Comparison of ENCODE assay signal across 22 cellular contexts in the genomic region with DNA sequence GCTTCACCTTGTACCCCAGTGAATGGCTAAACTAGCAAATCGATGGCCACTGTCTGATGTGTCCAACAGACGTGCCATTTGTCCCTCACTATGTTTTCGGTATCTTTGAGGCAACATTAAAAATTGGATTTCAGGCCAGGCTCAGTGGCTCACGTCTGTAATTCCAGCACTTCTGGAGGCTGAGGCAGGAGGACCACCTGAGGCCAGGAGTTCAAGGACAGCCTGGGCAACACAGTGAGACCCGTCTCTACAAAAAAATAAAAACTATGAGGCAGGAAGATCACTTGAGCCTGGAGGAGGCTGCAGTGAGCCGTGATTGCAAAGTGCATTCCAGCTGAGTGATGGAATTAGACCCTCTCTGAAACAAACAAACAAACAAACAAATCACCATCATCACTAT. TPM values are rescaled to one million over a fixed set of nuclear protein-coding genes. Genes with fewer than 3 reads are reported as not detected.
DNase-seq lines count a peak whose midpoint lies in the region; ATAC-seq, FAIRE-seq and TF ChIP-seq lines count a peak whose summit lies in the region.
"Had no signal": no experiment of that assay in that cellular context is flagged by ENCODE, and none has a peak within 500 bp of the region (broad histone marks: within the 10 kb centered on the region; RNA-seq: fewer than 3 reads in every experiment).

No MANE protein-coding gene starts in this region.

- TF ChIP-seq RAD21 in HepG2 (CRISPR knock-in tag; IDR thresholded peaks at IDR 0.05) = no peak

- TF ChIP-seq EP300 in HepG2 (IDR thresholded peaks at IDR 0.05; ENCODE audit: low read depth in 2 of 2, low read length in 2 of 2) = no peak
- TF ChIP-seq EP300 in HepG2 (CRISPR knock-in tag; IDR thresholded peaks at IDR 0.05; ENCODE audit: borderline replicate concordance) = no peak

- H3K36me3 ChIP-seq in HepG2 (replicated peaks in 1 of 2; ENCODE audit: control insufficient read depth in 1 of 2, insufficient read depth in 2 of 2, low read length in 2 of 2) (peaks cover 5 to 7% of the 10 kb centered on the region in 2 experiments; a peak in 2 of 5 replicates), right lobe of liver (peaks cover 0 to 5% (median 0%) of the 10 kb centered on the region in 4 donors), kidney (ENCODE audit: control insufficient read depth in 1 of 2, insufficient read depth in 2 of 2, low read length in 2 of 2) (peaks cover 7 to 12% of the 10 kb centered on the region in 2 donors)

- in situ Hi-C loops in HepG2 (cut with HindIII; ENCODE audit: extremely low pct_ligation_motif_present, low pct_unique_long_range_greater_than_20kb) = no loop called here

- no peaks in the 10 kb centered on the region for H3K79me2 ChIP-seq in HepG2 (ENCODE audit: insufficient read depth, low read length)

- WGBS in HepG2 (ENCODE audit: low lambda C conversion rate) = 94% methylated on average over 5 of the region's 6 CpGs
- 97% methylated on average over 6 of the region's 6 CpGs for WGBS in right lobe of liver (ENCODE audit: insufficient coverage, low coverage, low lambda C conversion rate, missing lambda C conversion rate)

- TF ChIP-seq POLR2A in HepG2 (IDR thresholded peaks at IDR 0.05; ENCODE audit: insufficient read depth in 1 of 2, low read depth in 2 of 2, low read length in 2 of 2) = 0 out of 4 replicates have a peak, but pooled peaks of 1 of the 2 experiments have one; percentile 9
- no peak for TF ChIP-seq POLR2A in right lobe of liver (IDR thresholded peaks at IDR 0.05)

- BruUV-seq in HepG2 (replicated peaks; lab: Mats Ljungman, UMichigan) = no TSS peak

- H3K4me1 ChIP-seq in HepG2 (ENCODE audit: insufficient read depth, low read length) = peaks cover 9% of the 10 kb centered on the region
- no peaks in the 10 kb centered on the region for H3K4me1 ChIP-seq in right lobe of liver
- H3K4me1 ChIP-seq in kidney (ENCODE audit: control insufficient read depth in 1 of 2, insufficient read depth in 1 of 2, low read depth in 1 of 2, low read length in 2 of 2) = no peaks in the 10 kb centered on the region
- H3K4me1 ChIP-seq: A549, Caco-2 had no signal

- CTCF ChIA-PET in HepG2 (lab: Yijun Ruan, JAX; ENCODE audit: low intra/inter-chr PET ratio, low total read pairs) = no interaction called here

- no peaks in the 10 kb centered on the region for H4K20me1 ChIP-seq in HepG2 (ENCODE audit: insufficient read depth, low read length)
- H4K20me1 ChIP-seq: BLaER1 treated with 17β-estradiol and CSF1 and Interleukin-3, amounts not matched to agents 10 nM and 100 nM had no signal

- no peak for ATAC-seq in HepG2
- ATAC-seq in right lobe of liver = no peak
- ATAC-seq in GM21423 (IDR thresholded peaks at IDR 0.05; ENCODE audit: unreplicated experiment) = no peak
- ATAC-seq: A549; CD8-positive, alpha-beta T cell; GM12878 had no signal

- H3K27ac ChIP-seq in HepG2 (ENCODE audit: extremely low read length, insufficient read depth, low read length) = no peak overlapping the region
- no peak overlapping the region for H3K27ac ChIP-seq in right lobe of liver
- H3K27ac ChIP-seq in kidney (ENCODE audit: low read depth in 2 of 2, low read length in 2 of 2) = no peak overlapping the region
- H3K27ac ChIP-seq: 22Rv1; A549; BLaER1 treated with 17β-estradiol and CSF1 and Interleukin-3, amounts not matched to agents 10 nM and 100 nM; C4-2B had no signal

- H3K9me3 ChIP-seq in HepG2 (ENCODE audit: low read length) = no peaks in the 10 kb centered on the region
- H3K9me3 ChIP-seq in right lobe of liver = peaks cover 0 to 11% (median 4%) of the 10 kb centered on the region in 4 donors
- H3K9me3 ChIP-seq in kidney (ENCODE audit: control insufficient read depth in 1 of 2, low read length in 2 of 2) = peaks cover 5 to 24% of the 10 kb centered on the region in 2 donors

- TF ChIP-seq CTCF in HepG2 (CRISPR knock-in tag; IDR thresholded peaks at IDR 0.05) = no peak
- no peak for TF ChIP-seq CTCF in right lobe of liver (IDR thresholded peaks at IDR 0.05)
- no peak for TF ChIP-seq CTCF in kidney (IDR thresholded peaks at IDR 0.05; ENCODE audit: borderline replicate concordance, extremely low read depth, insufficient read depth)

- DNase-seq in HepG2 (ENCODE audit: low spot score) = no peak
- no peak for DNase-seq in right lobe of liver
- DNase-seq in kidney = peak; percentile 0
- no peak for DNase-seq in NCI-H1417 treated with DMSO at 0.1 percent for 48 hours (lab: John Stamatoyannopoulos, UW)
- DNase-seq: AML-193; Caco-2; Calu3; CD4-positive, alpha-beta T cell; CD8-positive, alpha-beta T cell; DMS79 treated with DMSO at 0.1 percent for 48 hours; GF-D8 had no signal

- H3K27me3 ChIP-seq in HepG2 (ENCODE audit: control insufficient read depth in 1 of 2, insufficient read depth in 2 of 2, low read length in 2 of 2) (no peaks in the 10 kb centered on the region), right lobe of liver (no peaks in the 10 kb centered on the region)
- H3K27me3 ChIP-seq: BLaER1 treated with 17β-estradiol and CSF1 and Interleukin-3, amounts not matched to agents 10 nM and 100 nM had no signal

- no peak overlapping the region for H2AFZ ChIP-seq in HepG2 (ENCODE audit: low read length)

- no peak overlapping the region for H3K4me3 ChIP-seq in HepG2 (replicated peaks in 1 of 3; ENCODE audit: insufficient read depth in 1 of 3, low read depth in 2 of 3, low read length in 3 of 3)
- H3K4me3 ChIP-seq in right lobe of liver = no peak overlapping the region
- no peak overlapping the region for H3K4me3 ChIP-seq in kidney (ENCODE audit: low read length in 2 of 2)
- H3K4me3 ChIP-seq: A549, GM12878 had no signal

- FAIRE-seq in HepG2 (lab: Jason Lieb, UNC) (no peak), kidney (lab: Jason Lieb, UNC) (no peak)
- FAIRE-seq: A549, D721Med, G401.6, GM12878, GM12892, GM18507 had no signal

- no peak overlapping the region for H3K4me2 ChIP-seq in HepG2 (ENCODE audit: low read depth, low read length)
- H3K4me2 ChIP-seq: A549; BLaER1 treated with 17β-estradiol and CSF1 and Interleukin-3, amounts not matched to agents 10 nM and 100 nM had no signal

- H3K9ac ChIP-seq in HepG2 (ENCODE audit: insufficient read depth, low read depth, low read length) (no peak overlapping the region), kidney (ENCODE audit: low read length in 2 of 2) (no peak overlapping the region)
- H3K9ac ChIP-seq: BLaER1 treated with 17β-estradiol and CSF1 and Interleukin-3, amounts not matched to agents 10 nM and 100 nM had no signal

- intact Hi-C loops in HepG2 (cut with micrococcal nuclease; ENCODE audit: unreplicated experiment) = no loop called here
- intact Hi-C loops in right lobe of liver (cut with DNase I) = no loop called here
- intact Hi-C loops in kidney (cut with DNase I) = no loop called here

- POLR2A ChIA-PET in HepG2 (lab: Yijun Ruan, JAX) = interaction anchor here (0.8 to 1.2 kb wide), 2 partner anchors 9 to 10 kb away, joined by 3 read pairs; no protein-coding TSS in a partner anchor

RNA-seq across cellular contexts. Expression of a gene that starts 8.0 kb away (rescaled TPM):
- total RNA-seq in HepG2 (2016; rRNA removed; fragmentation: Illumina TruSeq; extraction: Trizol) (6.3 and 10.4 TPM in 2 replicates), right lobe of liver (1 to 10 TPM; 1.4 to 3.4 (median 2.3) TPM), kidney (6.8 TPM)
- total RNA-seq in HepG2 (2016; cell fraction: cytosol; rRNA removed; fragmentation: Illumina TruSeq; extraction: Trizol; ENCODE audit: low read depth) = 1.0 and 1.3 TPM in 2 replicates
- 6.0 and 8.6 TPM in 2 replicates for total RNA-seq in HepG2 (2016; cell fraction: insoluble cytoplasmic fraction; rRNA removed; fragmentation: Illumina TruSeq; extraction: Trizol)
- 3.2 and 3.9 TPM in 2 replicates for total RNA-seq in HepG2 (2016; cell fraction: membrane; rRNA removed; fragmentation: Illumina TruSeq; extraction: Trizol)
- total RNA-seq in HepG2 (2016; cell fraction: nucleus; rRNA removed; fragmentation: Illumina TruSeq; extraction: Trizol) = 3.5 and 4.0 TPM in 2 replicates
- polyA plus RNA-seq in HepG2 (2011; rRNA removed) (4.7 and 5.4 TPM in 2 replicates), kidney (ENCODE audit: insufficient read depth, low read depth, low replicate concordance) (6.9 TPM)
- polyA plus RNA-seq in HepG2 (2011; cell fraction: cytosol; rRNA removed) = 3.4 and 4.4 TPM in 2 replicates
- polyA plus RNA-seq in HepG2 (2011; cell fraction: nucleus; rRNA removed) = 0.87 and 1.9 TPM in 2 replicates
- polyA plus RNA-seq in HepG2 (2012) = 4.5 and 5.0 TPM in 2 replicates
- polyA plus RNA-seq in HepG2 (2016; cell fraction: cytosol; fragmentation: Illumina TruSeq; extraction: Trizol; ENCODE audit: low read depth) = 0.53 and 0.85 TPM in 2 replicates
- polyA plus RNA-seq in HepG2 (2016; cell fraction: insoluble cytoplasmic fraction; fragmentation: Illumina TruSeq; extraction: Trizol; ENCODE audit: low read depth) = 8.3 and 10.1 TPM in 2 replicates
- 1.4 and 1.9 TPM in 2 replicates for polyA plus RNA-seq in HepG2 (2016; cell fraction: membrane; fragmentation: Illumina TruSeq; extraction: Trizol; ENCODE audit: low read depth)
- polyA plus RNA-seq in HepG2 (2016; cell fraction: nucleus; fragmentation: Illumina TruSeq; extraction: Trizol; ENCODE audit: insufficient read depth, low read depth) = 5.9 and 6.7 TPM in 2 replicates
- 1.1 and 3.9 TPM in 2 replicates for polyA minus RNA-seq in HepG2 (2011; rRNA and poly(A)+ RNA removed; ENCODE audit: low replicate concordance)
- polyA minus RNA-seq in HepG2 (2011; cell fraction: cytosol; rRNA and poly(A)+ RNA removed) = 2.8 and 3.8 TPM in 2 replicates
- polyA minus RNA-seq in HepG2 (2011; cell fraction: nucleus; rRNA and poly(A)+ RNA removed) = 6.2 and 7.5 TPM in 2 replicates

RNA-seq across cellular contexts. Expression of a gene that starts 14.5 kb away (rescaled TPM):
- 53.4 and 54.8 TPM in 2 replicates for total RNA-seq in HepG2 (2016; rRNA removed; fragmentation: Illumina TruSeq; extraction: Trizol)
- 16.2 and 27.8 TPM in 2 replicates for total RNA-seq in HepG2 (2016; cell fraction: cytosol; rRNA removed; fragmentation: Illumina TruSeq; extraction: Trizol; ENCODE audit: low read depth)
- total RNA-seq in HepG2 (2016; cell fraction: insoluble cytoplasmic fraction; rRNA removed; fragmentation: Illumina TruSeq; extraction: Trizol) = 55.5 and 56.9 TPM in 2 replicates
- 43.6 and 47.0 TPM in 2 replicates for total RNA-seq in HepG2 (2016; cell fraction: membrane; rRNA removed; fragmentation: Illumina TruSeq; extraction: Trizol)
- total RNA-seq in HepG2 (2016; cell fraction: nucleus; rRNA removed; fragmentation: Illumina TruSeq; extraction: Trizol) = 62.9 and 68.9 TPM in 2 replicates
- polyA plus RNA-seq in HepG2 (2011; rRNA removed) = 75.6 and 83.2 TPM in 2 replicates
- 46.0 and 47.5 TPM in 2 replicates for polyA plus RNA-seq in HepG2 (2011; cell fraction: cytosol; rRNA removed)
- 141 and 161 TPM in 2 replicates for polyA plus RNA-seq in HepG2 (2011; cell fraction: nucleus; rRNA removed)
- polyA plus RNA-seq in HepG2 (2012) = 32.8 and 35.8 TPM in 2 replicates
- polyA plus RNA-seq in HepG2 (2016; cell fraction: cytosol; fragmentation: Illumina TruSeq; extraction: Trizol; ENCODE audit: low read depth) = 22.2 and 35.6 TPM in 2 replicates
- polyA plus RNA-seq in HepG2 (2016; cell fraction: insoluble cytoplasmic fraction; fragmentation: Illumina TruSeq; extraction: Trizol; ENCODE audit: low read depth) = 41.3 and 42.7 TPM in 2 replicates
- polyA plus RNA-seq in HepG2 (2016; cell fraction: membrane; fragmentation: Illumina TruSeq; extraction: Trizol; ENCODE audit: low read depth) = 30.7 and 38.8 TPM in 2 replicates
- polyA plus RNA-seq in HepG2 (2016; cell fraction: nucleus; fragmentation: Illumina TruSeq; extraction: Trizol; ENCODE audit: insufficient read depth, low read depth) = 77.8 and 80.4 TPM in 2 replicates
- polyA minus RNA-seq in HepG2 (2011; rRNA and poly(A)+ RNA removed; ENCODE audit: low replicate concordance) = 46.6 and 83.6 TPM in 2 replicates
- 24.0 and 25.8 TPM in 2 replicates for polyA minus RNA-seq in HepG2 (2011; cell fraction: cytosol; rRNA and poly(A)+ RNA removed)
- 176 and 200 TPM in 2 replicates for polyA minus RNA-seq in HepG2 (2011; cell fraction: nucleus; rRNA and poly(A)+ RNA removed)
- total RNA-seq in right lobe of liver = 10 to 100 TPM; 21.5 to 44.4 (median 26.0) TPM
- 66.8 TPM for total RNA-seq in kidney
- 30.4 TPM for polyA plus RNA-seq in kidney (ENCODE audit: insufficient read depth, low read depth, low replicate concordance)
- total RNA-seq: Calu3 had no signal

RNA-seq across cellular contexts. Expression of a gene that starts 39.5 kb away (rescaled TPM):
- total RNA-seq in HepG2 (2016; rRNA removed; fragmentation: Illumina TruSeq; extraction: Trizol) = 11.7 and 14.4 TPM in 2 replicates
- total RNA-seq in HepG2 (2016; cell fraction: cytosol; rRNA removed; fragmentation: Illumina TruSeq; extraction: Trizol; ENCODE audit: low read depth) = 2.1 and 2.3 TPM in 2 replicates
- 11.7 and 14.5 TPM in 2 replicates for total RNA-seq in HepG2 (2016; cell fraction: insoluble cytoplasmic fraction; rRNA removed; fragmentation: Illumina TruSeq; extraction: Trizol)
- 7.0 and 7.8 TPM in 2 replicates for total RNA-seq in HepG2 (2016; cell fraction: membrane; rRNA removed; fragmentation: Illumina TruSeq; extraction: Trizol)
- total RNA-seq in HepG2 (2016; cell fraction: nucleus; rRNA removed; fragmentation: Illumina TruSeq; extraction: Trizol) = 7.9 and 10.0 TPM in 2 replicates
- 5.2 and 5.5 TPM in 2 replicates for polyA plus RNA-seq in HepG2 (2011; rRNA removed)
- 3.4 and 4.6 TPM in 2 replicates for polyA plus RNA-seq in HepG2 (2011; cell fraction: cytosol; rRNA removed)
- 4.1 and 5.2 TPM in 2 replicates for polyA plus RNA-seq in HepG2 (2011; cell fraction: nucleus; rRNA removed)
- 5.5 and 5.7 TPM in 2 replicates for polyA plus RNA-seq in HepG2 (2012)
- polyA plus RNA-seq in HepG2 (2016; cell fraction: cytosol; fragmentation: Illumina TruSeq; extraction: Trizol; ENCODE audit: low read depth) = 1.1 TPM in 2 replicates
- polyA plus RNA-seq in HepG2 (2016; cell fraction: insoluble cytoplasmic fraction; fragmentation: Illumina TruSeq; extraction: Trizol; ENCODE audit: low read depth) = 11.4 and 12.4 TPM in 2 replicates
- 3.6 and 3.8 TPM in 2 replicates for polyA plus RNA-seq in HepG2 (2016; cell fraction: membrane; fragmentation: Illumina TruSeq; extraction: Trizol; ENCODE audit: low read depth)
- 12.5 and 12.6 TPM in 2 replicates for polyA plus RNA-seq in HepG2 (2016; cell fraction: nucleus; fragmentation: Illumina TruSeq; extraction: Trizol; ENCODE audit: insufficient read depth, low read depth)
- 10.3 and 16.0 TPM in 2 replicates for polyA minus RNA-seq in HepG2 (2011; rRNA and poly(A)+ RNA removed; ENCODE audit: low replicate concordance)
- 6.9 and 7.2 TPM in 2 replicates for polyA minus RNA-seq in HepG2 (2011; cell fraction: cytosol; rRNA and poly(A)+ RNA removed)
- 13.4 and 16.0 TPM in 2 replicates for polyA minus RNA-seq in HepG2 (2011; cell fraction: nucleus; rRNA and poly(A)+ RNA removed)
- 1 to 10 TPM; 2.7 to 4.4 (median 3.1) TPM for total RNA-seq in right lobe of liver
- 9.1 TPM for total RNA-seq in kidney
- polyA plus RNA-seq in kidney (ENCODE audit: insufficient read depth, low read depth, low replicate concordance) = 4.6 TPM

RNA-seq across cellular contexts. Expression of a gene that starts 43.8 kb away (rescaled TPM):
- total RNA-seq in HepG2 (2016; rRNA removed; fragmentation: Illumina TruSeq; extraction: Trizol) (18.7 and 19.6 TPM in 2 replicates), right lobe of liver (10 to 100 TPM in 2 of 6 experiments, 1 to 10 TPM in 4; 6.6 to 12.3 (median 9.4) TPM), kidney (33.6 TPM)
- total RNA-seq in HepG2 (2016; cell fraction: cytosol; rRNA removed; fragmentation: Illumina TruSeq; extraction: Trizol; ENCODE audit: low read depth) = 14.4 and 15.6 TPM in 2 replicates
- 17.1 and 18.1 TPM in 2 replicates for total RNA-seq in HepG2 (2016; cell fraction: insoluble cytoplasmic fraction; rRNA removed; fragmentation: Illumina TruSeq; extraction: Trizol)
- 18.0 and 18.1 TPM in 2 replicates for total RNA-seq in HepG2 (2016; cell fraction: membrane; rRNA removed; fragmentation: Illumina TruSeq; extraction: Trizol)
- total RNA-seq in HepG2 (2016; cell fraction: nucleus; rRNA removed; fragmentation: Illumina TruSeq; extraction: Trizol) = 12.9 and 15.2 TPM in 2 replicates
- polyA plus RNA-seq in HepG2 (2011; rRNA removed) (7.8 and 8.6 TPM in 2 replicates), kidney (ENCODE audit: insufficient read depth, low read depth, low replicate concordance) (15.7 TPM)
- 6.9 and 7.2 TPM in 2 replicates for polyA plus RNA-seq in HepG2 (2011; cell fraction: cytosol; rRNA removed)
- 9.1 and 13.1 TPM in 2 replicates for polyA plus RNA-seq in HepG2 (2011; cell fraction: nucleus; rRNA removed)
- 7.0 and 7.3 TPM in 2 replicates for polyA plus RNA-seq in HepG2 (2012)
- 2.2 and 2.9 TPM in 2 replicates for polyA plus RNA-seq in HepG2 (2016; cell fraction: cytosol; fragmentation: Illumina TruSeq; extraction: Trizol; ENCODE audit: low read depth)
- polyA plus RNA-seq in HepG2 (2016; cell fraction: insoluble cytoplasmic fraction; fragmentation: Illumina TruSeq; extraction: Trizol; ENCODE audit: low read depth) = 12.0 and 13.7 TPM in 2 replicates
- 4.1 and 4.3 TPM in 2 replicates for polyA plus RNA-seq in HepG2 (2016; cell fraction: membrane; fragmentation: Illumina TruSeq; extraction: Trizol; ENCODE audit: low read depth)
- 20.5 and 23.9 TPM in 2 replicates for polyA plus RNA-seq in HepG2 (2016; cell fraction: nucleus; fragmentation: Illumina TruSeq; extraction: Trizol; ENCODE audit: insufficient read depth, low read depth)
- 9.5 and 16.3 TPM in 2 replicates for polyA minus RNA-seq in HepG2 (2011; rRNA and poly(A)+ RNA removed; ENCODE audit: low replicate concordance)
- polyA minus RNA-seq in HepG2 (2011; cell fraction: cytosol; rRNA and poly(A)+ RNA removed) = 7.2 and 9.4 TPM in 2 replicates
- 20.2 and 23.1 TPM in 2 replicates for polyA minus RNA-seq in HepG2 (2011; cell fraction: nucleus; rRNA and poly(A)+ RNA removed)

RNA-seq across cellular contexts. Expression of a gene that starts 54.2 kb away (rescaled TPM):
- total RNA-seq in HepG2 (2016; rRNA removed; fragmentation: Illumina TruSeq; extraction: Trizol) = 0.60 and 0.95 TPM in 2 replicates
- 2.2 and 2.6 TPM in 2 replicates for total RNA-seq in HepG2 (2016; cell fraction: cytosol; rRNA removed; fragmentation: Illumina TruSeq; extraction: Trizol; ENCODE audit: low read depth)
- total RNA-seq in HepG2 (2016; cell fraction: insoluble cytoplasmic fraction; rRNA removed; fragmentation: Illumina TruSeq; extraction: Trizol) = 0.42 and 0.65 TPM in 2 replicates
- total RNA-seq in HepG2 (2016; cell fraction: membrane; rRNA removed; fragmentation: Illumina TruSeq; extraction: Trizol) = 1.3 and 1.4 TPM in 2 replicates
- 1.3 and 1.4 TPM in 2 replicates for total RNA-seq in HepG2 (2016; cell fraction: nucleus; rRNA removed; fragmentation: Illumina TruSeq; extraction: Trizol)
- 0.78 and 1.6 TPM in 2 replicates for polyA plus RNA-seq in HepG2 (2011; rRNA removed)
- polyA plus RNA-seq in HepG2 (2011; cell fraction: cytosol; rRNA removed) = 0.83 and 1.5 TPM in 2 replicates
- polyA plus RNA-seq in HepG2 (2011; cell fraction: nucleus; rRNA removed) = 3.0 and 3.2 TPM in 2 replicates
- 1.9 and 2.5 TPM in 2 replicates for polyA plus RNA-seq in HepG2 (2012)
- 1.4 and 2.2 TPM in 2 replicates for polyA plus RNA-seq in HepG2 (2016; cell fraction: cytosol; fragmentation: Illumina TruSeq; extraction: Trizol; ENCODE audit: low read depth)
- 0.38 and 0.45 TPM in 2 replicates for polyA plus RNA-seq in HepG2 (2016; cell fraction: insoluble cytoplasmic fraction; fragmentation: Illumina TruSeq; extraction: Trizol; ENCODE audit: low read depth)
- 1.4 and 1.9 TPM in 2 replicates for polyA plus RNA-seq in HepG2 (2016; cell fraction: membrane; fragmentation: Illumina TruSeq; extraction: Trizol; ENCODE audit: low read depth)
- polyA plus RNA-seq in HepG2 (2016; cell fraction: nucleus; fragmentation: Illumina TruSeq; extraction: Trizol; ENCODE audit: insufficient read depth, low read depth) = 1.1 and 2.7 TPM in 2 replicates
- polyA minus RNA-seq in HepG2 (2011; rRNA and poly(A)+ RNA removed; ENCODE audit: low replicate concordance) = 0.12 and 0.19 TPM in 2 replicates
- 1.1 TPM in 1 of 2 replicates, not detected in the other for polyA minus RNA-seq in HepG2 (2011; cell fraction: cytosol; rRNA and poly(A)+ RNA removed)
- 0.90 and 1.2 TPM in 2 replicates for polyA minus RNA-seq in HepG2 (2011; cell fraction: nucleus; rRNA and poly(A)+ RNA removed)
- total RNA-seq in right lobe of liver = 1 to 10 TPM in 1 of 6 experiments, under 1 TPM in 3, not detected in 2; 0.25 to 1.4 (median 0.29) TPM
- total RNA-seq in kidney = 2.6 TPM
- 1.6 TPM for polyA plus RNA-seq in kidney (ENCODE audit: insufficient read depth, low read depth, low replicate concordance)
- total RNA-seq: A172, Calu3 had no signal
